In the genomic region with DNA sequence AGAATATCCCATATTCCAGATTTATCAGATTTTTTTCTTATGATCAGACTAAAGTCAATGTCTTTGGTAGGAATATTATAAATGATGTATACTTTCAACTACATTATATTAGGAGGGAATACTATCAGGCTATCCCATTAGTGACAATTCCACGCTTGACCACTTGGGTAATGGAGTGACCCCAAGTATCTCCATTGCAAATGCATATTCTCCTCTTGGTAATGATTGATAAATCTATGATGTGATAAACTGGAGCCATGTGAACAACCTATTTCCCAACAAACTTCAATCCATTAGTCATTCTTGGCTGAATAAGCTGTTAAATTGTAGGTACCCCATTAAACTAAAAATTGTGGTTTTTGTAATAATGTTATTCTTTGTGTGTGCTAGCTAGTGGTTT, we compare ENCODE assay signal across 3 cellular contexts.
TF ChIP-seq lines count a peak whose summit lies in the region.

No MANE protein-coding gene starts in this region.

TF ChIP-seq in A549, 52 proteins besides CTCF, POLR2A, EP300 and RAD21 (continued from another document):
- no peak for TF ChIP-seq FOXS1 (CRISPR knock-in tag; IDR thresholded peaks at IDR 0.05)
- TF ChIP-seq, protein P1, sequence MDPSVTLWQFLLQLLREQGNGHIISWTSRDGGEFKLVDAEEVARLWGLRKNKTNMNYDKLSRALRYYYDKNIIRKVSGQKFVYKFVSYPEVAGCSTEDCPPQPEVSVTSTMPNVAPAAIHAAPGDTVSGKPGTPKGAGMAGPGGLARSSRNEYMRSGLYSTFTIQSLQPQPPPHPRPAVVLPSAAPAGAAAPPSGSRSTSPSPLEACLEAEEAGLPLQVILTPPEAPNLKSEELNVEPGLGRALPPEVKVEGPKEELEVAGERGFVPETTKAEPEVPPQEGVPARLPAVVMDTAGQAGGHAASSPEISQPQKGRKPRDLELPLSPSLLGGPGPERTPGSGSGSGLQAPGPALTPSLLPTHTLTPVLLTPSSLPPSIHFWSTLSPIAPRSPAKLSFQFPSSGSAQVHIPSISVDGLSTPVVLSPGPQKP (IDR thresholded peaks at IDR 0.05; ENCODE audit: low read depth, low read length), result no peak
- no peak for TF ChIP-seq HOXA7 (CRISPR knock-in tag; IDR thresholded peaks at IDR 0.05)
- TF ChIP-seq FOSB (CRISPR knock-in tag; IDR thresholded peaks at IDR 0.05), result no peak
- TF ChIP-seq ZC3H11A (IDR thresholded peaks at IDR 0.05), result no peak
- no peak for TF ChIP-seq RNF2 (IDR thresholded peaks at IDR 0.05; ENCODE audit: borderline replicate concordance, low read depth)
- no peak for TF ChIP-seq ZFP36 (IDR thresholded peaks at IDR 0.05; ENCODE audit: borderline replicate concordance, partially characterized antibody)
- TF ChIP-seq, protein P2, sequence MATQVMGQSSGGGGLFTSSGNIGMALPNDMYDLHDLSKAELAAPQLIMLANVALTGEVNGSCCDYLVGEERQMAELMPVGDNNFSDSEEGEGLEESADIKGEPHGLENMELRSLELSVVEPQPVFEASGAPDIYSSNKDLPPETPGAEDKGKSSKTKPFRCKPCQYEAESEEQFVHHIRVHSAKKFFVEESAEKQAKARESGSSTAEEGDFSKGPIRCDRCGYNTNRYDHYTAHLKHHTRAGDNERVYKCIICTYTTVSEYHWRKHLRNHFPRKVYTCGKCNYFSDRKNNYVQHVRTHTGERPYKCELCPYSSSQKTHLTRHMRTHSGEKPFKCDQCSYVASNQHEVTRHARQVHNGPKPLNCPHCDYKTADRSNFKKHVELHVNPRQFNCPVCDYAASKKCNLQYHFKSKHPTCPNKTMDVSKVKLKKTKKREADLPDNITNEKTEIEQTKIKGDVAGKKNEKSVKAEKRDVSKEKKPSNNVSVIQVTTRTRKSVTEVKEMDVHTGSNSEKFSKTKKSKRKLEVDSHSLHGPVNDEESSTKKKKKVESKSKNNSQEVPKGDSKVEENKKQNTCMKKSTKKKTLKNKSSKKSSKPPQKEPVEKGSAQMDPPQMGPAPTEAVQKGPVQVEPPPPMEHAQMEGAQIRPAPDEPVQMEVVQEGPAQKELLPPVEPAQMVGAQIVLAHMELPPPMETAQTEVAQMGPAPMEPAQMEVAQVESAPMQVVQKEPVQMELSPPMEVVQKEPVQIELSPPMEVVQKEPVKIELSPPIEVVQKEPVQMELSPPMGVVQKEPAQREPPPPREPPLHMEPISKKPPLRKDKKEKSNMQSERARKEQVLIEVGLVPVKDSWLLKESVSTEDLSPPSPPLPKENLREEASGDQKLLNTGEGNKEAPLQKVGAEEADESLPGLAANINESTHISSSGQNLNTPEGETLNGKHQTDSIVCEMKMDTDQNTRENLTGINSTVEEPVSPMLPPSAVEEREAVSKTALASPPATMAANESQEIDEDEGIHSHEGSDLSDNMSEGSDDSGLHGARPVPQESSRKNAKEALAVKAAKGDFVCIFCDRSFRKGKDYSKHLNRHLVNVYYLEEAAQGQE (IDR thresholded peaks at IDR 0.05), result no peak
- no peak for TF ChIP-seq RARB (CRISPR knock-in tag; IDR thresholded peaks at IDR 0.05)
- TF ChIP-seq, protein P3, sequence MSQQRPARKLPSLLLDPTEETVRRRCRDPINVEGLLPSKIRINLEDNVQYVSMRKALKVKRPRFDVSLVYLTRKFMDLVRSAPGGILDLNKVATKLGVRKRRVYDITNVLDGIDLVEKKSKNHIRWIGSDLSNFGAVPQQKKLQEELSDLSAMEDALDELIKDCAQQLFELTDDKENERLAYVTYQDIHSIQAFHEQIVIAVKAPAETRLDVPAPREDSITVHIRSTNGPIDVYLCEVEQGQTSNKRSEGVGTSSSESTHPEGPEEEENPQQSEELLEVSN (IDR thresholded peaks at IDR 0.05; ENCODE audit: borderline replicate concordance, low read depth), result no peak
- no peak for TF ChIP-seq CHD2 (IDR thresholded peaks at IDR 0.05; ENCODE audit: low read length, partially characterized antibody)

TF ChIP-seq in GM23338, 12 proteins besides CTCF, POLR2A, EP300 and RAD21 (continued from another document and continues in another):
- TF ChIP-seq, protein P4, sequence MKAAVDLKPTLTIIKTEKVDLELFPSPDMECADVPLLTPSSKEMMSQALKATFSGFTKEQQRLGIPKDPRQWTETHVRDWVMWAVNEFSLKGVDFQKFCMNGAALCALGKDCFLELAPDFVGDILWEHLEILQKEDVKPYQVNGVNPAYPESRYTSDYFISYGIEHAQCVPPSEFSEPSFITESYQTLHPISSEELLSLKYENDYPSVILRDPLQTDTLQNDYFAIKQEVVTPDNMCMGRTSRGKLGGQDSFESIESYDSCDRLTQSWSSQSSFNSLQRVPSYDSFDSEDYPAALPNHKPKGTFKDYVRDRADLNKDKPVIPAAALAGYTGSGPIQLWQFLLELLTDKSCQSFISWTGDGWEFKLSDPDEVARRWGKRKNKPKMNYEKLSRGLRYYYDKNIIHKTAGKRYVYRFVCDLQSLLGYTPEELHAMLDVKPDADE (IDR thresholded peaks at IDR 0.05), result no peak
- TF ChIP-seq, protein P2 (IDR thresholded peaks at IDR 0.05; ENCODE audit: unreplicated experiment), result no peak

TF ChIP-seq in WTC11, 78 proteins besides CTCF, POLR2A, EP300 and RAD21 (continued from another document and continues in another):
- TF ChIP-seq, protein P5, sequence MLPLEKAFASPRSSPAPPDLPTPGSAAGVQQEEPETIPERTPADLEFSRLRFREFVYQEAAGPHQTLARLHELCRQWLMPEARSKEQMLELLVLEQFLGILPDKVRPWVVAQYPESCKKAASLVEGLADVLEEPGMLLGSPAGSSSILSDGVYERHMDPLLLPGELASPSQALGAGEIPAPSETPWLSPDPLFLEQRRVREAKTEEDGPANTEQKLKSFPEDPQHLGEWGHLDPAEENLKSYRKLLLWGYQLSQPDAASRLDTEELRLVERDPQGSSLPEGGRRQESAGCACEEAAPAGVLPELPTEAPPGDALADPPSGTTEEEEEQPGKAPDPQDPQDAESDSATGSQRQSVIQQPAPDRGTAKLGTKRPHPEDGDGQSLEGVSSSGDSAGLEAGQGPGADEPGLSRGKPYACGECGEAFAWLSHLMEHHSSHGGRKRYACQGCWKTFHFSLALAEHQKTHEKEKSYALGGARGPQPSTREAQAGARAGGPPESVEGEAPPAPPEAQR (CRISPR knock-in tag; IDR thresholded peaks at IDR 0.05), result no peak
- TF ChIP-seq NFATC4 (CRISPR knock-in tag; IDR thresholded peaks at IDR 0.05) (no peak), MXD4 (CRISPR knock-in tag; IDR thresholded peaks at IDR 0.05; ENCODE audit: borderline replicate concordance) (no peak), ZNF219 (CRISPR knock-in tag; IDR thresholded peaks at IDR 0.05; ENCODE audit: borderline replicate concordance) (no peak)
- TF ChIP-seq, protein P6, sequence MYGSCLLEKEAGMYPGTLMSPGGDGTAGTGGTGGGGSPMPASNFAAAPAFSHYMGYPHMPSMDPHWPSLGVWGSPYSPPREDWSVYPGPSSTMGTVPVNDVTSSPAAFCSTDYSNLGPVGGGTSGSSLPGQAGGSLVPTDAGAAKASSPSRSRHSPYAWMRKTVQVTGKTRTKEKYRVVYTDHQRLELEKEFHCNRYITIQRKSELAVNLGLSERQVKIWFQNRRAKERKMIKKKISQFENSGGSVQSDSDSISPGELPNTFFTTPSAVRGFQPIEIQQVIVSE (CRISPR knock-in tag; IDR thresholded peaks at IDR 0.05; ENCODE audit: borderline replicate concordance), result no peak
- TF ChIP-seq, protein P7, sequence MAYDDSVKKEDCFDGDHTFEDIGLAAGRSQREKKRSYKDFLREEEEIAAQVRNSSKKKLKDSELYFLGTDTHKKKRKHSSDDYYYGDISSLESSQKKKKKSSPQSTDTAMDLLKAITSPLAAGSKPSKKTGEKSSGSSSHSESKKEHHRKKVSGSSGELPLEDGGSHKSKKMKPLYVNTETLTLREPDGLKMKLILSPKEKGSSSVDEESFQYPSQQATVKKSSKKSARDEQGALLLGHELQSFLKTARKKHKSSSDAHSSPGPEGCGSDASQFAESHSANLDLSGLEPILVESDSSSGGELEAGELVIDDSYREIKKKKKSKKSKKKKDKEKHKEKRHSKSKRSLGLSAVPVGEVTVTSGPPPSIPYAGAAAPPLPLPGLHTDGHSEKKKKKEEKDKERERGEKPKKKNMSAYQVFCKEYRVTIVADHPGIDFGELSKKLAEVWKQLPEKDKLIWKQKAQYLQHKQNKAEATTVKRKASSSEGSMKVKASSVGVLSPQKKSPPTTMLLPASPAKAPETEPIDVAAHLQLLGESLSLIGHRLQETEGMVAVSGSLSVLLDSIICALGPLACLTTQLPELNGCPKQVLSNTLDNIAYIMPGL (CRISPR knock-in tag; IDR thresholded peaks at IDR 0.05), result no peak
- TF ChIP-seq, protein P8, sequence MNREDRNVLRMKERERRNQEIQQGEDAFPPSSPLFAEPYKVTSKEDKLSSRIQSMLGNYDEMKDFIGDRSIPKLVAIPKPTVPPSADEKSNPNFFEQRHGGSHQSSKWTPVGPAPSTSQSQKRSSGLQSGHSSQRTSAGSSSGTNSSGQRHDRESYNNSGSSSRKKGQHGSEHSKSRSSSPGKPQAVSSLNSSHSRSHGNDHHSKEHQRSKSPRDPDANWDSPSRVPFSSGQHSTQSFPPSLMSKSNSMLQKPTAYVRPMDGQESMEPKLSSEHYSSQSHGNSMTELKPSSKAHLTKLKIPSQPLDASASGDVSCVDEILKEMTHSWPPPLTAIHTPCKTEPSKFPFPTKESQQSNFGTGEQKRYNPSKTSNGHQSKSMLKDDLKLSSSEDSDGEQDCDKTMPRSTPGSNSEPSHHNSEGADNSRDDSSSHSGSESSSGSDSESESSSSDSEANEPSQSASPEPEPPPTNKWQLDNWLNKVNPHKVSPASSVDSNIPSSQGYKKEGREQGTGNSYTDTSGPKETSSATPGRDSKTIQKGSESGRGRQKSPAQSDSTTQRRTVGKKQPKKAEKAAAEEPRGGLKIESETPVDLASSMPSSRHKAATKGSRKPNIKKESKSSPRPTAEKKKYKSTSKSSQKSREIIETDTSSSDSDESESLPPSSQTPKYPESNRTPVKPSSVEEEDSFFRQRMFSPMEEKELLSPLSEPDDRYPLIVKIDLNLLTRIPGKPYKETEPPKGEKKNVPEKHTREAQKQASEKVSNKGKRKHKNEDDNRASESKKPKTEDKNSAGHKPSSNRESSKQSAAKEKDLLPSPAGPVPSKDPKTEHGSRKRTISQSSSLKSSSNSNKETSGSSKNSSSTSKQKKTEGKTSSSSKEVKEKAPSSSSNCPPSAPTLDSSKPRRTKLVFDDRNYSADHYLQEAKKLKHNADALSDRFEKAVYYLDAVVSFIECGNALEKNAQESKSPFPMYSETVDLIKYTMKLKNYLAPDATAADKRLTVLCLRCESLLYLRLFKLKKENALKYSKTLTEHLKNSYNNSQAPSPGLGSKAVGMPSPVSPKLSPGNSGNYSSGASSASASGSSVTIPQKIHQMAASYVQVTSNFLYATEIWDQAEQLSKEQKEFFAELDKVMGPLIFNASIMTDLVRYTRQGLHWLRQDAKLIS (CRISPR knock-in tag; IDR thresholded peaks at IDR 0.05; ENCODE audit: borderline replicate concordance), result no peak
- TF ChIP-seq, protein P9, sequence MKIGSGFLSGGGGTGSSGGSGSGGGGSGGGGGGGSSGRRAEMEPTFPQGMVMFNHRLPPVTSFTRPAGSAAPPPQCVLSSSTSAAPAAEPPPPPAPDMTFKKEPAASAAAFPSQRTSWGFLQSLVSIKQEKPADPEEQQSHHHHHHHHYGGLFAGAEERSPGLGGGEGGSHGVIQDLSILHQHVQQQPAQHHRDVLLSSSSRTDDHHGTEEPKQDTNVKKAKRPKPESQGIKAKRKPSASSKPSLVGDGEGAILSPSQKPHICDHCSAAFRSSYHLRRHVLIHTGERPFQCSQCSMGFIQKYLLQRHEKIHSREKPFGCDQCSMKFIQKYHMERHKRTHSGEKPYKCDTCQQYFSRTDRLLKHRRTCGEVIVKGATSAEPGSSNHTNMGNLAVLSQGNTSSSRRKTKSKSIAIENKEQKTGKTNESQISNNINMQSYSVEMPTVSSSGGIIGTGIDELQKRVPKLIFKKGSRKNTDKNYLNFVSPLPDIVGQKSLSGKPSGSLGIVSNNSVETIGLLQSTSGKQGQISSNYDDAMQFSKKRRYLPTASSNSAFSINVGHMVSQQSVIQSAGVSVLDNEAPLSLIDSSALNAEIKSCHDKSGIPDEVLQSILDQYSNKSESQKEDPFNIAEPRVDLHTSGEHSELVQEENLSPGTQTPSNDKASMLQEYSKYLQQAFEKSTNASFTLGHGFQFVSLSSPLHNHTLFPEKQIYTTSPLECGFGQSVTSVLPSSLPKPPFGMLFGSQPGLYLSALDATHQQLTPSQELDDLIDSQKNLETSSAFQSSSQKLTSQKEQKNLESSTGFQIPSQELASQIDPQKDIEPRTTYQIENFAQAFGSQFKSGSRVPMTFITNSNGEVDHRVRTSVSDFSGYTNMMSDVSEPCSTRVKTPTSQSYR (CRISPR knock-in tag; IDR thresholded peaks at IDR 0.05), result no peak
- TF ChIP-seq, protein P10, sequence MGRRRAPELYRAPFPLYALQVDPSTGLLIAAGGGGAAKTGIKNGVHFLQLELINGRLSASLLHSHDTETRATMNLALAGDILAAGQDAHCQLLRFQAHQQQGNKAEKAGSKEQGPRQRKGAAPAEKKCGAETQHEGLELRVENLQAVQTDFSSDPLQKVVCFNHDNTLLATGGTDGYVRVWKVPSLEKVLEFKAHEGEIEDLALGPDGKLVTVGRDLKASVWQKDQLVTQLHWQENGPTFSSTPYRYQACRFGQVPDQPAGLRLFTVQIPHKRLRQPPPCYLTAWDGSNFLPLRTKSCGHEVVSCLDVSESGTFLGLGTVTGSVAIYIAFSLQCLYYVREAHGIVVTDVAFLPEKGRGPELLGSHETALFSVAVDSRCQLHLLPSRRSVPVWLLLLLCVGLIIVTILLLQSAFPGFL (CRISPR knock-in tag; IDR thresholded peaks at IDR 0.05; ENCODE audit: borderline replicate concordance), result no peak
- TF ChIP-seq, protein P11, sequence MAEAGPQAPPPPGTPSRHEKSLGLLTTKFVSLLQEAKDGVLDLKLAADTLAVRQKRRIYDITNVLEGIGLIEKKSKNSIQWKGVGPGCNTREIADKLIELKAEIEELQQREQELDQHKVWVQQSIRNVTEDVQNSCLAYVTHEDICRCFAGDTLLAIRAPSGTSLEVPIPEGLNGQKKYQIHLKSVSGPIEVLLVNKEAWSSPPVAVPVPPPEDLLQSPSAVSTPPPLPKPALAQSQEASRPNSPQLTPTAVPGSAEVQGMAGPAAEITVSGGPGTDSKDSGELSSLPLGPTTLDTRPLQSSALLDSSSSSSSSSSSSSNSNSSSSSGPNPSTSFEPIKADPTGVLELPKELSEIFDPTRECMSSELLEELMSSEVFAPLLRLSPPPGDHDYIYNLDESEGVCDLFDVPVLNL (CRISPR knock-in tag; IDR thresholded peaks at IDR 0.05; ENCODE audit: borderline replicate concordance, low read depth), result no peak
- TF ChIP-seq, protein P12, sequence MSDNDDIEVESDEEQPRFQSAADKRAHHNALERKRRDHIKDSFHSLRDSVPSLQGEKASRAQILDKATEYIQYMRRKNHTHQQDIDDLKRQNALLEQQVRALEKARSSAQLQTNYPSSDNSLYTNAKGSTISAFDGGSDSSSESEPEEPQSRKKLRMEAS (CRISPR knock-in tag; IDR thresholded peaks at IDR 0.05), result no peak
